8 cellular contexts compared by ENCODE assay signal in genomic region chr20:36773123-36773547, GRCh38. TPM values are rescaled to one million over a fixed set of nuclear protein-coding genes. Genes with fewer than 3 reads are reported as not detected.
DNase-seq lines count a peak whose midpoint lies in the region; ATAC-seq and TF ChIP-seq lines count a peak whose summit lies in the region.

No MANE protein-coding gene starts in this region.

- no peaks in the 10 kb centered on the region for H3K9me3 Mint-ChIP-seq in type B pancreatic cell

- H3K27ac Mint-ChIP-seq in type B pancreatic cell, result peak overlapping the region; percentile 99

- TF ChIP-seq CTCF in type B pancreatic cell (conservative IDR thresholded peaks at IDR 0.05), result no peak

- H3K36me3 Mint-ChIP-seq in type B pancreatic cell, result peaks cover 4% of the 10 kb centered on the region

- peak overlapping the region; percentile 97 for H3K9ac ChIP-seq in adipocyte (ENCODE audit: low read length)

- H3K4me3 Mint-ChIP-seq in type B pancreatic cell, result peak overlapping the region; percentile 95

- intact Hi-C loops in left colon (cut with DNase I, micrococcal nuclease), result no loop called here

- H3K4me1 ChIP-seq in adipocyte (ENCODE audit: control insufficient read depth, insufficient read depth, low read length), result peaks cover 21% of the 10 kb centered on the region

- H3K9me3 ChIP-seq in adipocyte (ENCODE audit: control insufficient read depth, low read length), result no peaks in the 10 kb centered on the region

- H3K36me3 ChIP-seq in adipocyte (ENCODE audit: control insufficient read depth, insufficient read depth, low read length, severe bottlenecking), result peaks cover 5% of the 10 kb centered on the region

- H3K4me3 ChIP-seq in GM08714 (ENCODE audit: low read length) (peak overlapping the region; percentile 72), adipocyte (ENCODE audit: low read length) (peak overlapping the region; percentile 94)

- ATAC-seq in HG03108 (IDR thresholded peaks at IDR 0.05; ENCODE audit: unreplicated experiment) (peak; percentile 7), left colon (peak; percentile 3), HG03460 (IDR thresholded peaks at IDR 0.05; ENCODE audit: unreplicated experiment) (no peak)

- DNase-seq in adipocyte (ENCODE audit: low read depth) (peak; percentile 24), left colon (no peak), type B pancreatic cell (ENCODE audit: extremely low spot score, unreplicated experiment) (no peak), NCI-H2107 treated with DMSO at 0.1 percent for 48 hours (lab: John Stamatoyannopoulos, UW; ENCODE audit: unreplicated experiment) (no peak)
- no peak for DNase-seq in effector CD4-positive, alpha-beta T cell

- peaks cover 28% of the 10 kb centered on the region for H3K4me1 Mint-ChIP-seq in type B pancreatic cell (ENCODE audit: unreplicated experiment)

- H3K27me3 Mint-ChIP-seq in type B pancreatic cell, result peaks cover 3% of the 10 kb centered on the region

- H3K27me3 ChIP-seq in adipocyte (replicated peaks; ENCODE audit: control insufficient read depth, insufficient read depth, low read length), result no peaks in the 10 kb centered on the region

RNA-seq across cellular contexts. Expression of gene DSN1, which starts 0.4 kb away (rescaled TPM):
- total RNA-seq in left colon (1 to 10 TPM; 6.3 to 6.8 TPM), type B pancreatic cell (ENCODE audit: low replicate concordance) (20.0 and 24.1 TPM in 2 replicates)

RNA-seq across cellular contexts. Expression of gene NDRG3, which starts 27.2 kb away (rescaled TPM):
- total RNA-seq in left colon (10 to 100 TPM; 29.1 to 32.7 TPM), type B pancreatic cell (ENCODE audit: low replicate concordance) (24.9 and 31.5 TPM in 2 replicates)
